In the genomic region with DNA sequence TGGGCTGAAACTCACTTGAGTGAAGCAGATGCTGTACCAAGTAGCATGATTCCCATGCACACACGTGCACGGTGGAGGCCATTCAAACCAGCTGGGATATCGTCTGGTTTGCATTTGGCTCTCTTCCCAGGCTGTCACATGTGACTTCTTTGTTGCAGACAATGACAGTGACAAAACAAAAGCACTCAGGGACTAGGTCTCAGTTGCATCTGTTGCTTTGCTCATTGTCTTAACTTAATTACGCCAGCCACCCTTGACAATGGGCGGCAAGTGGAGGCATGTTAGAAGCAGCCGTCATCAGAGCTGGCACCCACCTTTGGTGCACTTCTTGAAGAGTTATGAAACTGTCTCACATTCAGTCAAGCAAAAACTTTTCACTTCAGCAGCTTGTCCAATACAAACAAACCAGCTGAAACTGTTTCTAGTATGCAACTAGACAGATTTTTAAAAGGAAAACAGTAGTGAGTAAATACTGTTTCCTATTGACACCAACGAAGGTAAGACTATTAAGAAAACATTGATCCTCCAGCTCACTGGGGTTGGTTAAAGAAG, we compare ENCODE assay signal across 8 cellular contexts.
DNase-seq lines count a peak whose midpoint lies in the region; ATAC-seq and TF ChIP-seq lines count a peak whose summit lies in the region.

No MANE protein-coding gene starts in this region.

- H3K27me3 ChIP-seq in CD4-positive, alpha-beta T cell (ENCODE audit: control insufficient read depth, insufficient read depth, low read length), result no peaks in the 10 kb centered on the region

- intact Hi-C loops in CD4-positive, alpha-beta T cell (cut with DNase I, micrococcal nuclease), result no loop called here
- intact Hi-C loops in Calu3 (cut with micrococcal nuclease; ENCODE audit: unreplicated experiment), result no loop called here

- ATAC-seq in CD4-positive, alpha-beta T cell (ENCODE audit: poor library complexity), result no peak

- DNase-seq in NCI-H146 (lab: John Stamatoyannopoulos, UW), result peak; percentile 47
- no peak for DNase-seq in NCI-H146 treated with DMSO at 0.1 percent for 48 hours (lab: John Stamatoyannopoulos, UW; ENCODE audit: unreplicated experiment)
- DNase-seq in NCI-H2171 (lab: John Stamatoyannopoulos, UW), result peak; percentile 96
- peak; percentile 12 for DNase-seq in fibroblast of gingiva (ENCODE audit: low read depth)
- peak; percentile 89 for DNase-seq in superior temporal gyrus (ENCODE audit: extremely low spot score)
- no peak for DNase-seq in CD4-positive, alpha-beta T cell
- DNase-seq in G401 (ENCODE audit: low spot score), result no peak
- no peak for DNase-seq in Calu3

- H3K27ac ChIP-seq in CD4-positive, alpha-beta T cell (ENCODE audit: low read depth, low read length), result no peak overlapping the region

- no peak overlapping the region for H3K27ac Mint-ChIP-seq in CD4-positive, alpha-beta T cell
- H3K27ac Mint-ChIP-seq in Calu3 (ENCODE audit: unreplicated experiment), result no peak overlapping the region

- H3K9me3 ChIP-seq in CD4-positive, alpha-beta T cell (ENCODE audit: control insufficient read depth, low read length), result no peaks in the 10 kb centered on the region

- H3K4me3 Mint-ChIP-seq in CD4-positive, alpha-beta T cell, result no peak overlapping the region
- no peak overlapping the region for H3K4me3 Mint-ChIP-seq in Calu3 (ENCODE audit: low read depth, unreplicated experiment)

- BruUV-seq in Calu3 (replicated peaks; lab: Mats Ljungman, UMichigan), result no TSS peak

- no peaks in the 10 kb centered on the region for H3K9me3 Mint-ChIP-seq in CD4-positive, alpha-beta T cell
- H3K9me3 Mint-ChIP-seq in Calu3 (ENCODE audit: low read depth, unreplicated experiment), result peaks cover 4% of the 10 kb centered on the region

- no peak for TF ChIP-seq CTCF in CD4-positive, alpha-beta T cell (IDR thresholded peaks at IDR 0.05)
- no peak for TF ChIP-seq CTCF in Calu3 (IDR thresholded peaks at IDR 0.05; ENCODE audit: unreplicated experiment)

- CTCF ChIA-PET in CD4-positive, alpha-beta T cell (lab: Charles Lee), result no interaction called here
- CTCF ChIA-PET in Calu3 (lab: Charles Lee), result interaction anchor here (0.7 kb wide), 1 partner anchor 280 kb away, joined by 4 read pairs; no protein-coding TSS in a partner anchor

- POLR2A ChIA-PET in CD4-positive, alpha-beta T cell (lab: Charles Lee), result no interaction called here

- in situ Hi-C loops in G401 (cut with HindIII; ENCODE audit: low sequenced_read_pairs), result no loop called here

- H3K27me3 Mint-ChIP-seq in CD4-positive, alpha-beta T cell, result peaks cover 11% of the 10 kb centered on the region
- no peaks in the 10 kb centered on the region for H3K27me3 Mint-ChIP-seq in Calu3 (ENCODE audit: unreplicated experiment)

- no peaks in the 10 kb centered on the region for H3K4me1 Mint-ChIP-seq in CD4-positive, alpha-beta T cell (ENCODE audit: low read depth)
- no peaks in the 10 kb centered on the region for H3K4me1 Mint-ChIP-seq in Calu3 (ENCODE audit: low read depth, unreplicated experiment)

- H3K36me3 Mint-ChIP-seq in CD4-positive, alpha-beta T cell (ENCODE audit: low read depth), result no peaks in the 10 kb centered on the region
- H3K36me3 Mint-ChIP-seq in Calu3 (ENCODE audit: insufficient read depth, unreplicated experiment), result no peaks in the 10 kb centered on the region

Comparison
In these comparisons a context has a peak if more than half of its experiments do, and no peak if none do; other contexts are left out.
1. DNase-seq: peak in NCI-H146 (single experiment), NCI-H2171 (single experiment), fibroblast of gingiva (single experiment) and superior temporal gyrus (single experiment); none in NCI-H146 treated with DMSO at 0.1 percent for 48 hours (single experiment), CD4-positive, alpha-beta T cell (0 of 10), G401 (single experiment) and Calu3 (single experiment).